ENCODE assay signal across 8 cellular contexts in genomic region chr7:77327067-77327931, GRCh38.
DNase-seq lines count a peak whose midpoint lies in the region; ATAC-seq and TF ChIP-seq lines count a peak whose summit lies in the region.

No MANE protein-coding gene starts in this region.

- no peak overlapping the region for H3K4me3 ChIP-seq in spleen

- no peak for TF ChIP-seq POLR2A in spleen (IDR thresholded peaks at IDR 0.05)

- H3K27me3 ChIP-seq in spleen (replicated peaks in 1 of 7), result no peaks in the 10 kb centered on the region

- DNase-seq in HuH-7 (ENCODE audit: low spot score) (peak; percentile 34), SKM-1 treated with dmso at 0.1 percent for 144 hours (lab: John Stamatoyannopoulos, UW; ENCODE audit: unreplicated experiment) (peak; percentile 91), Right ventricle myocardium superior (peak; percentile 52), spleen (no peak), cerebellum (ENCODE audit: low spot score) (no peak), caudate nucleus (lab: John Stamatoyannopoulos, UW) (no peak)

- H3K36me3 ChIP-seq in spleen, result peaks cover 0 to 65% (median 4%) of the 10 kb centered on the region in 6 donors

- intact Hi-C loops in Right ventricle myocardium superior (cut with DNase I), result loop anchor here (10.0 kb wide), 2 partner anchors 72 to 192 kb away; no protein-coding TSS in a partner anchor
- intact Hi-C loops in spleen (cut with DNase I; ENCODE audit: low total_unique reads), result loop anchor here (5.0 kb wide), 1 partner anchor 80 kb away; no protein-coding TSS in a partner anchor

- 40 to 51% (median 50%) methylated on average over 12 of the region's 12 CpGs for WGBS in spleen, 5 donors

- no peaks in the 10 kb centered on the region for H3K9me3 ChIP-seq in spleen

- H3K4me1 ChIP-seq in spleen, result peaks cover 27 to 64% (median 54%) of the 10 kb centered on the region in 6 donors

- H3K27ac ChIP-seq in spleen (peak overlapping the region in 5 of 8 donors; percentile 16 to 56 (median 46)), caudate nucleus (ENCODE audit: low read depth, low read length) (no peak overlapping the region)

- ATAC-seq in Right ventricle myocardium superior (ENCODE audit: poor library complexity) (peak; percentile 67), HG03354 (IDR thresholded peaks at IDR 0.05; ENCODE audit: poor library complexity, severe bottlenecking, unreplicated experiment) (no peak), GM18870 (IDR thresholded peaks at IDR 0.05; ENCODE audit: unreplicated experiment) (no peak)

- TF ChIP-seq CTCF in spleen (IDR thresholded peaks at IDR 0.05 in 8 of 11, conservative IDR thresholded peaks at IDR 0.05 in 3 of 11), result no peak

Comparison
In these comparisons a context has a peak if more than half of its experiments do, and no peak if none do; other contexts are left out.
1. DNase-seq: peak in HuH-7 (single experiment), SKM-1 treated with dmso at 0.1 percent for 144 hours (single experiment) and Right ventricle myocardium superior (single experiment); none in spleen (single experiment), cerebellum (single experiment) and caudate nucleus (0 of 61).